ENCODE assay signal across 11 cellular contexts in genomic region chr3:152256829-152257228, GRCh38. TPM values are rescaled to one million over a fixed set of nuclear protein-coding genes. Genes with fewer than 3 reads are reported as not detected.
DNase-seq lines count a peak whose midpoint lies in the region; ATAC-seq lines count a peak whose summit lies in the region.
"Had no signal": no experiment of that assay in that cellular context is flagged by ENCODE, and none has a peak within 500 bp of the region (broad histone marks: within the 10 kb centered on the region; RNA-seq: fewer than 3 reads in every experiment).

No MANE protein-coding gene starts in this region.

- peaks cover 2% of the 10 kb centered on the region for H3K36me3 Mint-ChIP-seq in activated naive CD4-positive, alpha-beta T cell treated with anti-CD3 and anti-CD28 coated beads, Interleukin-2, amount 50 U/mL, for 24 hours
- peaks cover 0 to 11% of the 10 kb centered on the region in 2 donors for H3K36me3 Mint-ChIP-seq in activated naive CD4-positive, alpha-beta T cell treated with anti-CD3 and anti-CD28 coated beads, Interleukin-2, amount 50 U/mL, for 72 hours
- peaks cover 0 to 57% (median 5%) of the 10 kb centered on the region in 5 donors for H3K36me3 Mint-ChIP-seq in naive thymus-derived CD4-positive, alpha-beta T cell

- H3K4me1 Mint-ChIP-seq in activated naive CD4-positive, alpha-beta T cell treated with anti-CD3 and anti-CD28 coated beads, Interleukin-2, amount 50 U/mL, for 24 hours: peaks cover 98% of the 10 kb centered on the region
- peaks cover 68 to 99% (median 95%) of the 10 kb centered on the region in 7 donors for H3K4me1 Mint-ChIP-seq in naive thymus-derived CD4-positive, alpha-beta T cell

- intact Hi-C loops in naive thymus-derived CD4-positive, alpha-beta T cell (cut with micrococcal nuclease): loop anchor here (1.0 to 5.0 kb wide), 5 partner anchors 13 to 1055 kb away; partner anchors contain the start of gene GPR171 (in 1 of the 2)
- intact Hi-C loops in aorta (cut with DNase I): loop anchor here in 1 of 2 donors (5.0 kb wide), 2 partner anchors 35 to 100 kb away; no protein-coding TSS in a partner anchor

- peaks cover 84% of the 10 kb centered on the region in 2 donors for H3K4me1 ChIP-seq in naive thymus-derived CD4-positive, alpha-beta T cell (ENCODE audit: control insufficient read depth in 2 of 2, insufficient read depth in 2 of 2, low read length in 2 of 2)
- H3K4me1 ChIP-seq in aorta (ENCODE audit: control insufficient read depth in 1 of 2, insufficient read depth in 2 of 2, low read length in 2 of 2): peaks cover 1% of the 10 kb centered on the region in 2 donors

- H3K27me3 Mint-ChIP-seq in activated naive CD4-positive, alpha-beta T cell treated with anti-CD3 and anti-CD28 coated beads, Interleukin-2, amount 50 U/mL, for 24 hours: no peaks in the 10 kb centered on the region
- no peaks in the 10 kb centered on the region for H3K27me3 Mint-ChIP-seq in naive thymus-derived CD4-positive, alpha-beta T cell

- H3K9me3 ChIP-seq in naive thymus-derived CD4-positive, alpha-beta T cell (ENCODE audit: control insufficient read depth in 2 of 3, low read length in 3 of 3): no peaks in the 10 kb centered on the region
- H3K9me3 ChIP-seq in aorta (ENCODE audit: control insufficient read depth, low read length): no peaks in the 10 kb centered on the region

- DNase-seq in activated naive CD4-positive, alpha-beta T cell (lab: John Stamatoyannopoulos, UW): no peak
- no peak for DNase-seq in activated naive CD4-positive, alpha-beta T cell treated with anti-CD3 and anti-CD28 coated beads, Interleukin-2, amount 50 U/mL, for 72 hours (ENCODE audit: low spot score in 2 of 2)
- DNase-seq in naive thymus-derived CD4-positive, alpha-beta T cell: no peak
- DNase-seq in aorta: no peak
- DNase-seq in NCI-H345 (lab: John Stamatoyannopoulos, UW): no peak
- DNase-seq in amygdala (lab: John Stamatoyannopoulos, UW): no peak
- no peak for DNase-seq in dermis blood vessel endothelial cell
- DNase-seq: glutamatergic neuron, Karpas-422, NCI-H2081 had no signal

- H3K4me3 ChIP-seq in naive thymus-derived CD4-positive, alpha-beta T cell (ENCODE audit: low read length): peak overlapping the region; percentile 45
- no peak overlapping the region for H3K4me3 ChIP-seq in aorta (ENCODE audit: low read length in 2 of 2)

- CTCF ChIA-PET in naive thymus-derived CD4-positive, alpha-beta T cell (lab: Charles Lee): interaction anchor here (1.0 to 3.7 kb wide), 6 partner anchors 9 to 73 kb away, joined by 3 to 19 read pairs (median 6); partner anchors contain the start of gene MBNL1

- H3K9me3 Mint-ChIP-seq in activated naive CD4-positive, alpha-beta T cell treated with anti-CD3 and anti-CD28 coated beads, Interleukin-2, amount 50 U/mL, for 24 hours: no peaks in the 10 kb centered on the region
- H3K9me3 Mint-ChIP-seq in activated naive CD4-positive, alpha-beta T cell treated with anti-CD3 and anti-CD28 coated beads, Interleukin-2, amount 50 U/mL, for 72 hours: peaks cover under 1 to 5% of the 10 kb centered on the region in 2 donors
- peaks cover 0 to 3% (median 0%) of the 10 kb centered on the region in 11 donors for H3K9me3 Mint-ChIP-seq in naive thymus-derived CD4-positive, alpha-beta T cell

- H3K27ac ChIP-seq in naive thymus-derived CD4-positive, alpha-beta T cell (ENCODE audit: low read depth, low read length): peak overlapping the region; percentile 83
- peak overlapping the region; percentile 51 to 85 for H3K27ac ChIP-seq in aorta (ENCODE audit: low read depth in 1 of 2, low read length in 2 of 2)

- 97 to 98% methylated on average over 4 of the region's 4 CpGs for WGBS in aorta, 2 donors

- H3K27me3 ChIP-seq in naive thymus-derived CD4-positive, alpha-beta T cell (ENCODE audit: control insufficient read depth in 2 of 2, insufficient read depth in 2 of 2, low read length in 2 of 2): no peaks in the 10 kb centered on the region
- no peaks in the 10 kb centered on the region for H3K27me3 ChIP-seq in aorta (ENCODE audit: control insufficient read depth in 1 of 2, insufficient read depth in 2 of 2, low read length in 1 of 2)

- peak; percentile 41 to 50 for ATAC-seq in activated naive CD4-positive, alpha-beta T cell treated with anti-CD3 and anti-CD28 coated beads, Interleukin-2, amount 50 U/mL, for 72 hours
- ATAC-seq in naive thymus-derived CD4-positive, alpha-beta T cell: no peak
- no peak for ATAC-seq in aorta (ENCODE audit: low FRiP score)

- POLR2A ChIA-PET in naive thymus-derived CD4-positive, alpha-beta T cell (lab: Charles Lee): interaction anchor here (0.9 to 12.9 kb wide), 6 partner anchors 9 to 63 kb away, joined by 3 to 252 read pairs (median 89); partner anchors contain the start of gene MBNL1

- H3K27ac Mint-ChIP-seq in activated naive CD4-positive, alpha-beta T cell treated with anti-CD3 and anti-CD28 coated beads, Interleukin-2, amount 50 U/mL, for 24 hours: peak overlapping the region; percentile 93
- peak overlapping the region; percentile 98 to 99 for H3K27ac Mint-ChIP-seq in activated naive CD4-positive, alpha-beta T cell treated with anti-CD3 and anti-CD28 coated beads, Interleukin-2, amount 50 U/mL, for 72 hours
- H3K27ac Mint-ChIP-seq in naive thymus-derived CD4-positive, alpha-beta T cell: peak overlapping the region; percentile 71 to 97 (median 94)

- H3K4me3 Mint-ChIP-seq in activated naive CD4-positive, alpha-beta T cell treated with anti-CD3 and anti-CD28 coated beads, Interleukin-2, amount 50 U/mL, for 24 hours: peak overlapping the region; percentile 83
- H3K4me3 Mint-ChIP-seq in naive thymus-derived CD4-positive, alpha-beta T cell: peak overlapping the region; percentile 65 to 82 (median 76)

- H3K36me3 ChIP-seq in naive thymus-derived CD4-positive, alpha-beta T cell (ENCODE audit: control insufficient read depth in 2 of 3, insufficient read depth in 3 of 3, low read length in 3 of 3): no peaks in the 10 kb centered on the region
- no peaks in the 10 kb centered on the region for H3K36me3 ChIP-seq in aorta (ENCODE audit: control insufficient read depth in 1 of 2, insufficient read depth in 2 of 2, low read length in 1 of 2)

RNA-seq across cellular contexts. Expression of gene MBNL1, which starts 11.9 kb away (rescaled TPM):
- 100 to 1,000 TPM; 406 to 425 TPM for total RNA-seq in activated naive CD4-positive, alpha-beta T cell treated with anti-CD3 and anti-CD28 coated beads, Interleukin-2, amount 50 U/mL, for 72 hours
- total RNA-seq in naive thymus-derived CD4-positive, alpha-beta T cell: 100 to 1,000 TPM; 459 to 675 (median 508) TPM
- polyA plus RNA-seq in naive thymus-derived CD4-positive, alpha-beta T cell: 100 to 1,000 TPM; 371 to 389 TPM
- total RNA-seq in aorta: 100 to 1,000 TPM; 485 to 689 TPM
- polyA plus RNA-seq in aorta: 100 to 1,000 TPM; 141 to 182 TPM
- 389 and 524 TPM in 2 replicates for total RNA-seq in dermis blood vessel endothelial cell

Comparison
In these comparisons a context has a peak if more than half of its experiments do, and no peak if none do; other contexts are left out.
1. ATAC-seq: peak in activated naive CD4-positive, alpha-beta T cell treated with anti-CD3 and anti-CD28 coated beads, Interleukin-2, amount 50 U/mL, for 72 hours (2 of 2); none in naive thymus-derived CD4-positive, alpha-beta T cell (single experiment) and aorta (single experiment).
2. Peak in every context shown above with its lines, with median percentiles within 50 percentile points of each other: H3K27ac Mint-ChIP-seq.